12 cellular contexts compared by ENCODE assay signal in the genomic region with DNA sequence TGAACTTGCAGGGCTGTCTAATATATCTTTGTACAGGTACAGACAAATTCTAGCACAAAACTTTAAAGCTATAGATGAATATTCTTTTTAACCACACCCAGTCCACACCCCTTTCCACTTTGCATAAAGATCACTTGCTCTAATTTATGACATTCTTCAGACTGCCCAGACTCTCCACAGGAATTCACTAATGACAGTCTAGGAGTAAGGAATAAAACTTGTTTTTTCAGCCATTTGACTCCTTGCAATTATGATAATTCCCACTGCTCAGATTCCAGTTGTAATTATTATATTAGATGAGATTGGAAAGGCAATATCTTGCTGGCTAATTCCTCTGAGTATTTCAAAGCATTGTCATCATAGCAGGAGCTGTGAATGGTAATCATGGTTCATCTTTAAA.
"Had no signal": no experiment of that assay in that cellular context is flagged by ENCODE, and none has a peak within 500 bp of the region (broad histone marks: within the 10 kb centered on the region; RNA-seq: fewer than 3 reads in every experiment).

No MANE protein-coding gene starts in this region.

- H3K4me3 ChIP-seq: body of pancreas, esophagus muscularis mucosa, left ventricle myocardium inferior, pancreas had no signal

- H3K27me3 ChIP-seq: body of pancreas, esophagus muscularis mucosa, foreskin keratinocyte, pancreas had no signal

- H3K9me3 ChIP-seq: body of pancreas, esophagus muscularis mucosa, pancreas had no signal

- DNase-seq: activated CD4-positive, CD25-positive, alpha-beta regulatory T cell treated with anti-CD3 and anti-CD28 coated beads, Interleukin-2, amount 50 U/mL, for 72 hours; activated naive CD4-positive, alpha-beta T cell treated with anti-CD3 and anti-CD28 coated beads for 36 hours; body of pancreas; central memory CD4-positive, alpha-beta T cell; cortex of kidney; effector CD4-positive, alpha-beta T cell; foreskin keratinocyte; left ventricle myocardium inferior; naive thymus-derived CD8-positive, alpha-beta T cell; pancreas; T-helper 9 cell had no signal

- H3K4me1 ChIP-seq: body of pancreas, esophagus muscularis mucosa, foreskin keratinocyte, left ventricle myocardium inferior, pancreas had no signal

- H3K36me3 ChIP-seq: esophagus muscularis mucosa, left ventricle myocardium inferior, pancreas had no signal

- H3K27ac ChIP-seq: body of pancreas, esophagus muscularis mucosa, foreskin keratinocyte, left ventricle myocardium inferior, pancreas had no signal
